Comparison of ENCODE assay signal across 28 cellular contexts in the genomic region with DNA sequence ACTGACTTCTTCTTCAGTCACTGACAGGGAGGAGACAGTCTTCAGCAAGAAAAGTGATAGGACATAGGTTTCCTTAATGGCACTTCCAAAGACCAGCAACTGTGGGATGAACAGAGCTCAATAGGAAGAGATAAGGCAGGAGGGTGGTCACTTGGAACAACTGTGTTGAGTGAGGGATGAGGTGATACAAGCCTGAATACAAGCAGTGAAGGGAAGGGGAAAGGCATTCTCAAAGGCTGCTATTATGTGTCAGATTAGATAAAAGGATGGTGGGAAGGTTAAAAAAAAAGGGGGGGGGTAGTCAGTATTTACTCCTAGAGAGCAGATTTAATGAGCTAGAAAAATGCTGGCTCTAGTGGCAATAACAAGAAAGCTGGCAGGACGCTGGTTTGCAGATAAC. TPM values are rescaled to one million over a fixed set of nuclear protein-coding genes. Genes with fewer than 3 reads are reported as not detected.
A peak's percentile ranks its signal among the peaks of the same experiment; 100 is the strongest.
DNase-seq lines count a peak whose midpoint lies in the region; ATAC-seq, FAIRE-seq and TF ChIP-seq lines count a peak whose summit lies in the region.
"Had no signal": no experiment of that assay in that cellular context is flagged by ENCODE, and none has a peak within 500 bp of the region (broad histone marks: within the 10 kb centered on the region; RNA-seq: fewer than 3 reads in every experiment).

No MANE protein-coding gene starts in this region.

- peak overlapping the region; percentile 10 for H3K27ac Mint-ChIP-seq in nephron progenitor cell
- H3K27ac Mint-ChIP-seq: GM23338 had no signal

- TF ChIP-seq EP300 in transverse colon (IDR thresholded peaks at IDR 0.05; ENCODE audit: low read depth), result no peak

- H3K36me3 ChIP-seq in transverse colon, result no peaks in the 10 kb centered on the region
- H3K36me3 ChIP-seq: BLaER1, HAP-1, SJSA1 had no signal

- no peak overlapping the region for H3K4me3 ChIP-seq in transverse colon
- H3K4me3 ChIP-seq: BLaER1, GM23338, HAP-1, SJSA1 had no signal

- no peak for ATAC-seq in GM19463 (IDR thresholded peaks at IDR 0.05; ENCODE audit: unreplicated experiment)
- ATAC-seq: GM23338 had no signal

- peak overlapping the region; percentile 14 to 69 (median 36) for H3K27ac ChIP-seq in transverse colon
- H3K27ac ChIP-seq: 22Rv1, BLaER1, SJSA1 had no signal

- no peak for TF ChIP-seq POLR2A in transverse colon (IDR thresholded peaks at IDR 0.05)

- 58 to 60% methylated on average over 1 of the region's 1 CpG for WGBS in transverse colon (ENCODE audit: low coverage in 1 of 2), 2 donors

- no peak overlapping the region for H3K4me3 Mint-ChIP-seq in nephron progenitor cell
- H3K4me3 Mint-ChIP-seq: CD4-positive, alpha-beta memory T cell; GM23338 had no signal

- DNase-seq in DMS79 treated with DMSO at 0.1 percent for 48 hours (lab: John Stamatoyannopoulos, UW) (peak; percentile 5), DMS79 (lab: John Stamatoyannopoulos, UW) (no peak), NCI-H69 (lab: John Stamatoyannopoulos, UW) (peak; percentile 78), nephron progenitor cell (no peak), transverse colon (no peak), RCC 7860 (ENCODE audit: low spot score) (no peak)
- DNase-seq in activated CD4-positive, alpha-beta T cell treated with anti-CD3 and anti-CD28 coated beads for 4 hours, result no peak
- DNase-seq: ACHN; Caco-2; CD4-positive, alpha-beta memory T cell; DMS 273 treated with DMSO at 0.1 percent for 48 hours; KG1; NCI-H1105; NCI-H146; NCI-H2081; NCI-H226; NCI-H524; NCI-H82; OCI-M1 had no signal

- FAIRE-seq in RCC 7860 (lab: Jason Lieb, UNC), result no peak
- FAIRE-seq: GM12891, HTR-8/SVneo had no signal

- intact Hi-C loops in transverse colon (cut with DNase I; ENCODE audit: low total_unique reads), result no loop called here

- TF ChIP-seq CTCF in nephron progenitor cell (IDR thresholded peaks at IDR 0.05) (no peak), transverse colon (IDR thresholded peaks at IDR 0.05) (no peak)

- peaks cover 4% of the 10 kb centered on the region for H3K27me3 Mint-ChIP-seq in nephron progenitor cell (ENCODE audit: low read depth, poor library complexity)
- H3K27me3 Mint-ChIP-seq: CD4-positive, alpha-beta memory T cell had no signal

- H3K9me3 ChIP-seq in transverse colon, result no peaks in the 10 kb centered on the region
- H3K9me3 ChIP-seq: BLaER1, Caco-2, HAP-1, SJSA1 had no signal

- H3K4me1 Mint-ChIP-seq in nephron progenitor cell, result peaks cover 20% of the 10 kb centered on the region
- H3K4me1 Mint-ChIP-seq: CD4-positive, alpha-beta memory T cell; GM23338 had no signal

- in situ Hi-C loops in transverse colon (cut with MboI; ENCODE audit: low pct_ligation_motif_present in 1 of 4, low pct_unique_long_range_greater_than_20kb in 1 of 4, low sequenced_read_pairs in 3 of 4), result no loop called here

- H3K4me1 ChIP-seq in transverse colon, result peaks cover 0 to 2% (median 0%) of the 10 kb centered on the region in 4 donors
- H3K4me1 ChIP-seq: BLaER1, Caco-2, HAP-1, SJSA1 had no signal

- H3K27me3 ChIP-seq in transverse colon, result no peaks in the 10 kb centered on the region
- H3K27me3 ChIP-seq: BLaER1, SJSA1 had no signal

- no peaks in the 10 kb centered on the region for H3K9me3 Mint-ChIP-seq in nephron progenitor cell
- H3K9me3 Mint-ChIP-seq: GM23338 had no signal

- no peaks in the 10 kb centered on the region for H3K36me3 Mint-ChIP-seq in nephron progenitor cell (ENCODE audit: low read depth)
- H3K36me3 Mint-ChIP-seq: CD4-positive, alpha-beta memory T cell had no signal

RNA-seq across cellular contexts. Expression of gene CCBE1, which starts 25.7 kb away (rescaled TPM):
- total RNA-seq in transverse colon, result 10 to 100 TPM in 2 of 4 donors, 1 to 10 TPM in 2; 6.1 to 43.0 (median 15.7) TPM
- total RNA-seq: CD4-positive, alpha-beta memory T cell; G401 had no signal

Comparison
In these comparisons a context has a peak if more than half of its experiments do, and no peak if none do; other contexts are left out.
1. DNase-seq: peak in DMS79 treated with DMSO at 0.1 percent for 48 hours (single experiment) and NCI-H69 (single experiment); none in DMS79 (single experiment), nephron progenitor cell (single experiment), transverse colon (single experiment), RCC 7860 (single experiment) and activated CD4-positive, alpha-beta T cell treated with anti-CD3 and anti-CD28 coated beads for 4 hours (0 of 2).